18 cellular contexts compared by ENCODE assay signal in genomic region chr5:117435203-117435602, GRCh38.
DNase-seq lines count a peak whose midpoint lies in the region; ATAC-seq and TF ChIP-seq lines count a peak whose summit lies in the region.
"Had no signal": no experiment of that assay in that cellular context is flagged by ENCODE, and none has a peak within 500 bp of the region (broad histone marks: within the 10 kb centered on the region; RNA-seq: fewer than 3 reads in every experiment).

No MANE protein-coding gene starts in this region.

- H3K4ac ChIP-seq in mesenchymal stem cell (ENCODE audit: low read depth in 1 of 2, low read length in 2 of 2), result no peak overlapping the region

- H3K4me1 ChIP-seq in mesenchymal stem cell (ENCODE audit: control insufficient read depth, insufficient read depth, low read depth, low read length) (no peaks in the 10 kb centered on the region), muscle layer of duodenum (ENCODE audit: control insufficient read depth in 1 of 2, insufficient read depth in 2 of 2, low read length in 2 of 2) (peaks cover 0 to 4% of the 10 kb centered on the region in 2 donors), rectal smooth muscle tissue (ENCODE audit: control insufficient read depth, insufficient read depth, low read length) (peaks cover 22% of the 10 kb centered on the region)
- H3K4me1 ChIP-seq: BE2C had no signal

- H3K27me3 Mint-ChIP-seq in WTC11 (ENCODE audit: low read depth), result no peaks in the 10 kb centered on the region
- H3K27me3 Mint-ChIP-seq: CD4-positive, CD25-positive, alpha-beta regulatory T cell; CD8-positive, alpha-beta memory T cell had no signal

- no peak overlapping the region for H3K23ac ChIP-seq in mesenchymal stem cell (ENCODE audit: low read length in 2 of 2)

- no peak overlapping the region for H3K27ac ChIP-seq in mesenchymal stem cell (ENCODE audit: low read length, poor library complexity, severe bottlenecking)
- peak overlapping the region; percentile 45 for H3K27ac ChIP-seq in muscle layer of duodenum (ENCODE audit: low read length)
- peak overlapping the region; percentile 37 for H3K27ac ChIP-seq in rectal smooth muscle tissue (ENCODE audit: low read depth, low read length)

- ATAC-seq in WTC11, result no peak
- ATAC-seq: GM12878 had no signal

- H2BK5ac ChIP-seq in mesenchymal stem cell (ENCODE audit: low read depth, low read length, poor library complexity, severe bottlenecking), result no peak overlapping the region

- H3K9me3 ChIP-seq in mesenchymal stem cell (ENCODE audit: control insufficient read depth, low read length), result no peaks in the 10 kb centered on the region
- no peaks in the 10 kb centered on the region for H3K9me3 ChIP-seq in muscle layer of duodenum (ENCODE audit: control insufficient read depth in 1 of 2, low read length in 2 of 2)
- H3K9me3 ChIP-seq: BE2C had no signal

- no peak overlapping the region for H2AFZ ChIP-seq in mesenchymal stem cell (ENCODE audit: low read depth, low read length)

- H3K79me1 ChIP-seq in mesenchymal stem cell (replicated peaks; ENCODE audit: low read length, poor library complexity, severe bottlenecking), result no peaks in the 10 kb centered on the region

- H3K36me3 ChIP-seq in mesenchymal stem cell (ENCODE audit: control insufficient read depth in 1 of 2, insufficient read depth in 2 of 2, low read depth in 1 of 2, low read length in 2 of 2), result no peaks in the 10 kb centered on the region
- H3K36me3 ChIP-seq in muscle layer of duodenum (ENCODE audit: control insufficient read depth in 1 of 2, insufficient read depth in 2 of 2, low read length in 2 of 2), result no peaks in the 10 kb centered on the region
- no peaks in the 10 kb centered on the region for H3K36me3 ChIP-seq in rectal smooth muscle tissue (ENCODE audit: control insufficient read depth, insufficient read depth, low read length)
- H3K36me3 ChIP-seq: BE2C had no signal

- no peak overlapping the region for H2BK12ac ChIP-seq in mesenchymal stem cell (ENCODE audit: low read length in 2 of 2)

- H3K27me3 ChIP-seq in mesenchymal stem cell (ENCODE audit: control insufficient read depth in 1 of 2, insufficient read depth in 1 of 2, low read length in 2 of 2) (no peaks in the 10 kb centered on the region), muscle layer of duodenum (ENCODE audit: low read depth, low read length) (no peaks in the 10 kb centered on the region), rectal smooth muscle tissue (ENCODE audit: control insufficient read depth, insufficient read depth, low read length) (no peaks in the 10 kb centered on the region)
- H3K27me3 ChIP-seq: BE2C had no signal

- no peak overlapping the region for H4K91ac ChIP-seq in mesenchymal stem cell (ENCODE audit: low read length)

- H3K9me3 Mint-ChIP-seq in WTC11, result no peaks in the 10 kb centered on the region
- H3K9me3 Mint-ChIP-seq: H9 had no signal

- H3K9ac ChIP-seq in mesenchymal stem cell (ENCODE audit: low read length) (no peak overlapping the region), rectal smooth muscle tissue (ENCODE audit: low read length) (no peak overlapping the region)

- H2BK120ac ChIP-seq in mesenchymal stem cell (ENCODE audit: low read depth, low read length), result no peak overlapping the region

- CTCF ChIA-PET in WTC11 (lab: Charles Lee), result interaction anchor here (1.6 to 3.3 kb wide), 2 partner anchors 10 to 20 kb away, joined by 5 to 35 read pairs; no protein-coding TSS in a partner anchor

- WGBS in mesenchymal stem cell, result 67% methylated on average over 1 of the region's 2 CpGs

- no peaks in the 10 kb centered on the region for H3K36me3 Mint-ChIP-seq in WTC11
- H3K36me3 Mint-ChIP-seq: CD4-positive, CD25-positive, alpha-beta regulatory T cell; CD8-positive, alpha-beta memory T cell had no signal

- DNase-seq in mesenchymal stem cell (peak; percentile 25), hepatic stellate cell (ENCODE audit: low spot score) (no peak), WTC11 (ENCODE audit: low spot score) (no peak)
- DNase-seq in effector CD4-positive, alpha-beta T cell, result no peak
- DNase-seq: ACHN; BE2C; C1 segment of cervical spinal cord; CD4-positive, CD25-positive, alpha-beta regulatory T cell; CD8-positive, alpha-beta memory T cell; COR-L47; DMS 273 treated with DMSO at 0.1 percent for 48 hours; DMS53; DND-41; EL; H9 had no signal

- H3K4me1 Mint-ChIP-seq in WTC11, result peaks cover 40% of the 10 kb centered on the region
- H3K4me1 Mint-ChIP-seq: CD4-positive, CD25-positive, alpha-beta regulatory T cell; CD8-positive, alpha-beta memory T cell had no signal

- H3K18ac ChIP-seq in mesenchymal stem cell (ENCODE audit: low read depth in 1 of 2, low read length in 2 of 2), result no peak overlapping the region

- no peak for TF ChIP-seq CTCF in WTC11 (IDR thresholded peaks at IDR 0.05)

- no peak overlapping the region for H2AK5ac ChIP-seq in mesenchymal stem cell (ENCODE audit: low read length, severe bottlenecking)

- POLR2A ChIA-PET in WTC11 (lab: Charles Lee), result no interaction called here

- H3K4me3 ChIP-seq in mesenchymal stem cell (ENCODE audit: insufficient read depth in 1 of 2, low read depth in 1 of 2, low read length in 2 of 2) (no peak overlapping the region), muscle layer of duodenum (ENCODE audit: low read depth in 1 of 2, low read length in 2 of 2) (no peak overlapping the region), rectal smooth muscle tissue (ENCODE audit: low read length) (no peak overlapping the region)
- H3K4me3 ChIP-seq: GM12878 had no signal

- no peak overlapping the region for H3K27ac Mint-ChIP-seq in WTC11
- H3K27ac Mint-ChIP-seq: CD4-positive, CD25-positive, alpha-beta regulatory T cell; CD8-positive, alpha-beta memory T cell; H9 had no signal

- no peak overlapping the region for H3K4me3 Mint-ChIP-seq in WTC11
- H3K4me3 Mint-ChIP-seq: CD4-positive, CD25-positive, alpha-beta regulatory T cell; CD8-positive, alpha-beta memory T cell; H9 had no signal

- no peak overlapping the region for H3K14ac ChIP-seq in mesenchymal stem cell (ENCODE audit: low read length in 2 of 2)

- no peak overlapping the region for H3K4me2 ChIP-seq in mesenchymal stem cell (ENCODE audit: low read length, poor library complexity, severe bottlenecking)

- no peak overlapping the region for H2BK15ac ChIP-seq in mesenchymal stem cell (ENCODE audit: low read depth, poor library complexity, severe bottlenecking)

- H4K8ac ChIP-seq in mesenchymal stem cell (ENCODE audit: low read length), result no peak overlapping the region

TF ChIP-seq in WTC11, 78 proteins besides CTCF, POLR2A, EP300 and RAD21 (continues in another document):
- no peak for TF ChIP-seq NR2C2 (CRISPR knock-in tag; IDR thresholded peaks at IDR 0.05)
- TF ChIP-seq KAT7 (CRISPR knock-in tag; IDR thresholded peaks at IDR 0.05; ENCODE audit: borderline replicate concordance), result no peak
- no peak for TF ChIP-seq E2F1 (CRISPR knock-in tag; IDR thresholded peaks at IDR 0.05)
- TF ChIP-seq, protein P1, sequence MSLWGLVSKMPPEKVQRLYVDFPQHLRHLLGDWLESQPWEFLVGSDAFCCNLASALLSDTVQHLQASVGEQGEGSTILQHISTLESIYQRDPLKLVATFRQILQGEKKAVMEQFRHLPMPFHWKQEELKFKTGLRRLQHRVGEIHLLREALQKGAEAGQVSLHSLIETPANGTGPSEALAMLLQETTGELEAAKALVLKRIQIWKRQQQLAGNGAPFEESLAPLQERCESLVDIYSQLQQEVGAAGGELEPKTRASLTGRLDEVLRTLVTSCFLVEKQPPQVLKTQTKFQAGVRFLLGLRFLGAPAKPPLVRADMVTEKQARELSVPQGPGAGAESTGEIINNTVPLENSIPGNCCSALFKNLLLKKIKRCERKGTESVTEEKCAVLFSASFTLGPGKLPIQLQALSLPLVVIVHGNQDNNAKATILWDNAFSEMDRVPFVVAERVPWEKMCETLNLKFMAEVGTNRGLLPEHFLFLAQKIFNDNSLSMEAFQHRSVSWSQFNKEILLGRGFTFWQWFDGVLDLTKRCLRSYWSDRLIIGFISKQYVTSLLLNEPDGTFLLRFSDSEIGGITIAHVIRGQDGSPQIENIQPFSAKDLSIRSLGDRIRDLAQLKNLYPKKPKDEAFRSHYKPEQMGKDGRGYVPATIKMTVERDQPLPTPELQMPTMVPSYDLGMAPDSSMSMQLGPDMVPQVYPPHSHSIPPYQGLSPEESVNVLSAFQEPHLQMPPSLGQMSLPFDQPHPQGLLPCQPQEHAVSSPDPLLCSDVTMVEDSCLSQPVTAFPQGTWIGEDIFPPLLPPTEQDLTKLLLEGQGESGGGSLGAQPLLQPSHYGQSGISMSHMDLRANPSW (CRISPR knock-in tag; conservative IDR thresholded peaks at IDR 0.05; ENCODE audit: low read depth), result no peak
- no peak for TF ChIP-seq ZNF317 (CRISPR knock-in tag; IDR thresholded peaks at IDR 0.05; ENCODE audit: borderline replicate concordance, low read depth)
- no peak for TF ChIP-seq USF2 (CRISPR knock-in tag; IDR thresholded peaks at IDR 0.05)
- TF ChIP-seq FOXK1 (CRISPR knock-in tag; IDR thresholded peaks at IDR 0.05), result no peak
- TF ChIP-seq CREB1 (CRISPR knock-in tag; IDR thresholded peaks at IDR 0.05), result no peak
- no peak for TF ChIP-seq ZNF138 (CRISPR knock-in tag; conservative IDR thresholded peaks at IDR 0.05)
